ENCODE assay signal across 8 cellular contexts in the genomic region with DNA sequence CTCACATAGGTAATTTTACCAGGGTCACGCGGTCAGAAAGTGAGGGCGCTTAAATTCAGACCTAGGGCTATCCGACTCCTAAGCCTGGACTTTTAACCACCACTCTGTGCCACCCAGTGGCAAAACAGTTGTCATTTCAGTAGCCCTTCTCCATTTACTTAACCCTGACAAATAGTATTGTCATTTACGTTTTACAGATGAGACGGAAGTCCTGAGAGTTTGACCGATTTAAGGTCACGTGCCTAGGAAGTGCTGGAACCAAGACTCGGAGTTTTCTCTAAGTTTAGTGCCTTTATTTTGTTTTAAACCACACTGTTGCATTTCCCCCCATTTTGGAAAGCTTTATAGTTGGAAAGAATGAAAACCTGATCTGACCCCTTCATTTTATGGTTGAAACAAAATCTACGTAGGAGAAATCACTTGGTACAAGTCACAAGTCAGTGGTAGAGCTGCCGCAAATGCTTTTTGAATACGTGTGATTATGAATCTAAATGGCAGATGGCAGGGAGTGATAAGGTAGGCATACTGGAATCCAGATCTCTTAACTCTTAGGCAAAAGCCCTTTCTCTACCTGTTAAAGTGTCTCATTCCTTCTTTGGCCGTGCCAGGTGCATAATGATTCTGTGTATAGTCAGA. TPM values are rescaled to one million over a fixed set of nuclear protein-coding genes. Genes with fewer than 3 reads are reported as not detected.
DNase-seq lines count a peak whose midpoint lies in the region; ATAC-seq and TF ChIP-seq lines count a peak whose summit lies in the region.

No MANE protein-coding gene starts in this region.

- H3K27ac ChIP-seq in AG04450 (ENCODE audit: low read depth, low read length) = peak overlapping the region; percentile 86
- H3K27ac ChIP-seq in skin epidermis = peak overlapping the region; percentile 64 to 99 (median 93)

- peak; percentile 24 for ATAC-seq in HG02884 (IDR thresholded peaks at IDR 0.05; ENCODE audit: unreplicated experiment)

- POLR2A ChIA-PET in AG04450 (lab: Yijun Ruan, JAX) = interaction anchor here (0.9 to 1.5 kb wide), 3 partner anchors 38 to 118 kb away, joined by 3 to 14 read pairs (median 4); no protein-coding TSS in a partner anchor

- in situ Hi-C loops in GM13977 (cut with MboI; ENCODE audit: low pct_unique_long_range_greater_than_20kb, low sequenced_read_pairs, unreplicated experiment) = no loop called here

- peak overlapping the region; percentile 97 for H3K4me3 ChIP-seq in AG04450 (ENCODE audit: low read depth, low read length)
- H3K4me3 ChIP-seq in iPS-11a (ENCODE audit: low read depth, low read length) = peak overlapping the region; percentile 88
- H3K4me3 ChIP-seq in skin epidermis = peak overlapping the region; percentile 62 to 88 (median 67)

- TF ChIP-seq CTCF in AG04450 (IDR thresholded peaks at IDR 0.05; ENCODE audit: low read depth, low read length) (no peak), GM13977 (IDR thresholded peaks at IDR 0.05; ENCODE audit: extremely low read depth, insufficient read depth, missing control alignments) (no peak)

- CTCF ChIA-PET in AG04450 (lab: Charles Lee) = interaction anchor here (1.0 to 3.3 kb wide), 4 partner anchors 86 to 166 kb away, joined by 3 to 11 read pairs (median 4); no protein-coding TSS in a partner anchor

- no peaks in the 10 kb centered on the region; the same call in 1 of the 2 replicates for H3K9me3 ChIP-seq in AG04450 (ENCODE audit: control insufficient read depth, insufficient read depth, low read length)

- DNase-seq in AG04450 (ENCODE audit: low read depth, low spot score) (no peak), GM13977 (ENCODE audit: low spot score) (peak; percentile 63), NCI-H526 treated with DMSO at 0.1 percent for 48 hours (lab: John Stamatoyannopoulos, UW) (peak; percentile 13), amniotic epithelial cell (ENCODE audit: low read depth) (peak; percentile 20), NCI-H2171 (lab: John Stamatoyannopoulos, UW) (no peak)

- no peaks in the 10 kb centered on the region for H3K27me3 ChIP-seq in AG04450 (ENCODE audit: control insufficient read depth, insufficient read depth, low read length)

RNA-seq across cellular contexts. Expression of a gene that starts 0.7 kb away (rescaled TPM):
- polyA plus RNA-seq in AG04450 (2011; rRNA removed) = 42.9 and 50.1 TPM in 2 replicates
- 26.0 and 31.3 TPM in 2 replicates for polyA minus RNA-seq in AG04450 (2011; rRNA and poly(A)+ RNA removed)

RNA-seq across cellular contexts. Expression of a gene that starts 0.7 kb away (rescaled TPM):
- 27.5 and 38.6 TPM in 2 replicates for polyA plus RNA-seq in AG04450 (2011; rRNA removed)
- 13.1 and 16.1 TPM in 2 replicates for polyA minus RNA-seq in AG04450 (2011; rRNA and poly(A)+ RNA removed)

RNA-seq across cellular contexts. Expression of a gene that starts 36.6 kb away (rescaled TPM):
- polyA plus RNA-seq in AG04450 (2011; rRNA removed) = not detected in 2 replicates
- polyA minus RNA-seq in AG04450 (2011; rRNA and poly(A)+ RNA removed) = not detected in 2 replicates

Comparison
In these comparisons a context has a peak if more than half of its experiments do, and no peak if none do; other contexts are left out.
1. DNase-seq: peak in GM13977 (single experiment), NCI-H526 treated with DMSO at 0.1 percent for 48 hours (single experiment) and amniotic epithelial cell (single experiment); none in AG04450 (single experiment) and NCI-H2171 (single experiment).
2. Peak in every context shown above with its lines, with median percentiles within 50 percentile points of each other: H3K4me3 ChIP-seq.